Comparison of ENCODE assay signal across 10 cellular contexts in genomic region chr6:169215201-169215661, GRCh38. TPM values are rescaled to one million over a fixed set of nuclear protein-coding genes. Genes with fewer than 3 reads are reported as not detected.
DNase-seq lines count a peak whose midpoint lies in the region; ATAC-seq and TF ChIP-seq lines count a peak whose summit lies in the region.
"Had no signal": no experiment of that assay in that cellular context is flagged by ENCODE, and none has a peak within 500 bp of the region (broad histone marks: within the 10 kb centered on the region; RNA-seq: fewer than 3 reads in every experiment).

No MANE protein-coding gene starts in this region.

- WGBS in suprapubic skin: 48% methylated on average over 11 of the region's 11 CpGs

- TF ChIP-seq POLR2A in suprapubic skin (IDR thresholded peaks at IDR 0.05): no peak

- H3K36me3 ChIP-seq in RWPE2 (ENCODE audit: low read depth) (no peaks in the 10 kb centered on the region), suprapubic skin (peaks cover 24% of the 10 kb centered on the region)

- no peak overlapping the region for H3K27ac Mint-ChIP-seq in memory B cell
- H3K27ac Mint-ChIP-seq: activated CD4-positive, alpha-beta memory T cell treated with anti-CD3 and anti-CD28 coated beads, Interleukin-2, amount 10 ng/mL, durations not matched to agents 7 days and 5 days had no signal

- POLR2A ChIA-PET in HEK293T (lab: Yijun Ruan, JAX): no interaction called here

- H3K9me3 Mint-ChIP-seq in memory B cell: peaks cover 25% of the 10 kb centered on the region

- H3K27ac ChIP-seq in RWPE2 (ENCODE audit: poor library complexity, severe bottlenecking): peak overlapping the region; percentile 38
- peak overlapping the region; percentile 90 for H3K27ac ChIP-seq in cingulate gyrus (ENCODE audit: low read depth, low read length)
- H3K27ac ChIP-seq in suprapubic skin: peak overlapping the region; percentile 71

- ATAC-seq in RWPE2 (ENCODE audit: low read depth) (no peak), memory B cell (ENCODE audit: low read depth) (no peak), GM21717 (IDR thresholded peaks at IDR 0.05; ENCODE audit: unreplicated experiment) (no peak)

- peak overlapping the region; percentile 2 for H3K4me3 Mint-ChIP-seq in memory B cell
- H3K4me3 Mint-ChIP-seq: activated CD4-positive, alpha-beta memory T cell treated with anti-CD3 and anti-CD28 coated beads, Interleukin-2, amount 10 ng/mL, durations not matched to agents 7 days and 5 days had no signal

- H3K4me1 Mint-ChIP-seq in memory B cell: peaks cover 16% of the 10 kb centered on the region

- no peaks in the 10 kb centered on the region for H3K27me3 Mint-ChIP-seq in memory B cell
- H3K27me3 Mint-ChIP-seq: activated CD4-positive, alpha-beta memory T cell treated with anti-CD3 and anti-CD28 coated beads, Interleukin-2, amount 10 ng/mL, durations not matched to agents 7 days and 5 days had no signal

- H3K4me1 ChIP-seq in RWPE2 (ENCODE audit: insufficient read depth, poor library complexity, severe bottlenecking) (peaks cover 17% of the 10 kb centered on the region), suprapubic skin (peaks cover 28% of the 10 kb centered on the region)

- DNase-seq in RWPE2 (ENCODE audit: low spot score) (no peak), memory B cell (ENCODE audit: low spot score in 2 of 2) (no peak), suprapubic skin (ENCODE audit: low spot score in 2 of 2) (no peak), NCI-H510A treated with DMSO at 0.1 percent for 48 hours (lab: John Stamatoyannopoulos, UW) (no peak), HEK293T (ENCODE audit: extremely low spot score) (no peak), hepatic stellate cell (ENCODE audit: low spot score) (no peak)
- DNase-seq: activated CD4-positive, alpha-beta memory T cell treated with anti-CD3 and anti-CD28 coated beads, Interleukin-2, amount 10 ng/mL, durations not matched to agents 7 days and 5 days; NCI-H1105 treated with DMSO at 0.1 percent for 48 hours had no signal

- H3K36me3 Mint-ChIP-seq in memory B cell: peaks cover 32% of the 10 kb centered on the region

- H3K9me3 ChIP-seq in RWPE2 (ENCODE audit: severe bottlenecking): no peaks in the 10 kb centered on the region
- H3K9me3 ChIP-seq in suprapubic skin: no peaks in the 10 kb centered on the region

- TF ChIP-seq CTCF in RWPE2 (IDR thresholded peaks at IDR 0.05; ENCODE audit: poor library complexity, severe bottlenecking) (no peak), suprapubic skin (IDR thresholded peaks at IDR 0.05) (no peak)

- TF ChIP-seq EP300 in suprapubic skin (IDR thresholded peaks at IDR 0.05): no peak

- H3K27me3 ChIP-seq in RWPE2 (ENCODE audit: insufficient read depth, poor library complexity, severe bottlenecking): no peaks in the 10 kb centered on the region
- no peaks in the 10 kb centered on the region for H3K27me3 ChIP-seq in suprapubic skin

- CTCF ChIA-PET in HEK293T (lab: Yijun Ruan, JAX): no interaction called here

- H3K4me3 ChIP-seq in RWPE2 (ENCODE audit: severe bottlenecking) (no peak overlapping the region), suprapubic skin (no peak overlapping the region)

TF ChIP-seq in HEK293T, 16 proteins besides CTCF, POLR2A, EP300 and RAD21:
- TF ChIP-seq NFRKB (IDR thresholded peaks at IDR 0.05): no peak
- no peak for TF ChIP-seq FOXM1 (IDR thresholded peaks at IDR 0.05; ENCODE audit: borderline replicate concordance)
- no peak for TF ChIP-seq FOXK2 (IDR thresholded peaks at IDR 0.05)
- no peak for TF ChIP-seq CTBP1 (IDR thresholded peaks at IDR 0.05; ENCODE audit: borderline replicate concordance)
- no peak for TF ChIP-seq LEF1 (IDR thresholded peaks at IDR 0.05; ENCODE audit: borderline replicate concordance)
- no peak for TF ChIP-seq ZNF384 (IDR thresholded peaks at IDR 0.05)
- TF ChIP-seq FOXA1 (IDR thresholded peaks at IDR 0.05): no peak
- no peak for TF ChIP-seq SUZ12 (IDR thresholded peaks at IDR 0.05)
- TF ChIP-seq ARNT (IDR thresholded peaks at IDR 0.05): no peak
- TF ChIP-seq PKNOX1 (IDR thresholded peaks at IDR 0.05): no peak
- no peak for TF ChIP-seq ELF4 (IDR thresholded peaks at IDR 0.05)
- TF ChIP-seq TARDBP (IDR thresholded peaks at IDR 0.05): no peak
- no peak for TF ChIP-seq SP1 (IDR thresholded peaks at IDR 0.05)
- no peak for TF ChIP-seq BHLHE40 (IDR thresholded peaks at IDR 0.05; ENCODE audit: borderline replicate concordance)

RNA-seq across cellular contexts. Expression of gene THBS2, which starts 38.4 kb away (rescaled TPM):
- total RNA-seq in suprapubic skin: 100 to 1,000 TPM in 2 of 4 donors, 10 to 100 TPM in 2; 80.9 to 149 (median 107) TPM
- total RNA-seq: activated CD4-positive, alpha-beta memory T cell treated with anti-CD3 and anti-CD28 coated beads, Interleukin-2, amount 10 ng/mL, durations not matched to agents 7 days and 5 days had no signal

Comparison
In these comparisons a context has a peak if more than half of its experiments do, and no peak if none do; other contexts are left out.
1. H3K27ac ChIP-seq: peak in every context shown above with its lines; median percentile 90 in cingulate gyrus; 71 in suprapubic skin; 38 in RWPE2.